13 cellular contexts compared by ENCODE assay signal in the genomic region with DNA sequence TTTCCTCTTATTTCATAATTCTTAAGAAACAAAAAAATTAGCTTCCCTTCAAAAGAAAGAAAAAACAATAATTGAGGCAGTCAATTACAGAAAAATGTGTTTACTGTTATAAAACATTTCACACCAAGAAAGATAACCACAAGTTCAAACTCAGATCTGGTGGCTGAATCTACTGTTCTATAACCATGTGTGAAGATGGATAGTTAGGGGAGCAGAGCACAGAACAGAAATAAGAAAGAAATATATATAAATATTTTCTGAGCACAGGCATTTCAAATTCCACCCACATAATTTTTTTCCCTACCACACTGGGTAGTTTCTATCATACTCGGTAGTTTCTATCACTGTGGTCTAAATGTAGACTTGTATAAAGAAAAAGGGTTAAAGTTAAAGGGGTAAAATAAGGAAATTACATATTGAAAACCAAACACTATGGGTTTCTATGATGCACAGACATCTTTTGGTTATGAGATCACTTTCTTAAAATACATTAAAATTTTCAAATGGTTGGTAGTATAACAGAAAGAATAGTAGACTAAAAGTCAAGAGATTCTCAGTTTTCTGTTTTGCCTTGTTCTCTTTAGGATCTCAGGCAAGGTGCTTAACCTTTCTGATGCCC. TPM values are rescaled to one million over a fixed set of nuclear protein-coding genes. Genes with fewer than 3 reads are reported as not detected.
A peak's percentile ranks its signal among the peaks of the same experiment; 100 is the strongest.
DNase-seq lines count a peak whose midpoint lies in the region; ATAC-seq lines count a peak whose summit lies in the region.
"Had no signal": no experiment of that assay in that cellular context is flagged by ENCODE, and none has a peak within 500 bp of the region (broad histone marks: within the 10 kb centered on the region; RNA-seq: fewer than 3 reads in every experiment).

No MANE protein-coding gene starts in this region.

- H3K36me3 Mint-ChIP-seq in CD8-positive, alpha-beta memory T cell = peaks cover 0 to 4% (median 1%) of the 10 kb centered on the region in 3 donors
- H3K36me3 Mint-ChIP-seq in activated naive CD8-positive, alpha-beta T cell treated with anti-CD3 and anti-CD28 coated beads for 36 hours = peaks cover 46% of the 10 kb centered on the region

- H3K27ac ChIP-seq in CD8-positive, alpha-beta memory T cell (ENCODE audit: low read depth, low read length) = no peak overlapping the region
- H3K27ac ChIP-seq: brain microvascular endothelial cell, tibial nerve had no signal

- no peaks in the 10 kb centered on the region for H3K36me3 ChIP-seq in CD8-positive, alpha-beta memory T cell (ENCODE audit: insufficient read depth, low read length)
- H3K36me3 ChIP-seq: brain microvascular endothelial cell, tibial nerve had no signal

- H3K9me3 Mint-ChIP-seq in CD8-positive, alpha-beta memory T cell = no peaks in the 10 kb centered on the region
- peaks cover 6% of the 10 kb centered on the region for H3K9me3 Mint-ChIP-seq in activated naive CD8-positive, alpha-beta T cell treated with anti-CD3 and anti-CD28 coated beads for 36 hours

- H3K27ac Mint-ChIP-seq in CD8-positive, alpha-beta memory T cell = peak overlapping the region in 6 of 8 donors; percentile 35 to 83 (median 66)
- peak overlapping the region; percentile 85 for H3K27ac Mint-ChIP-seq in activated naive CD8-positive, alpha-beta T cell treated with anti-CD3 and anti-CD28 coated beads for 36 hours
- H3K27ac Mint-ChIP-seq: T-helper 17 cell had no signal

- ATAC-seq in GM18870 (IDR thresholded peaks at IDR 0.05; ENCODE audit: unreplicated experiment) (peak; percentile 51), HG02973 (IDR thresholded peaks at IDR 0.05; ENCODE audit: unreplicated experiment) (peak; percentile 64), GM18861 (IDR thresholded peaks at IDR 0.05; ENCODE audit: unreplicated experiment) (no peak)
- ATAC-seq: right cardiac atrium, T-helper 17 cell had no signal

- peaks cover 47 to 57% (median 48%) of the 10 kb centered on the region in 3 donors for H3K4me1 Mint-ChIP-seq in CD8-positive, alpha-beta memory T cell
- peaks cover 51% of the 10 kb centered on the region for H3K4me1 Mint-ChIP-seq in activated naive CD8-positive, alpha-beta T cell treated with anti-CD3 and anti-CD28 coated beads for 36 hours

- H3K27me3 Mint-ChIP-seq in CD8-positive, alpha-beta memory T cell = no peaks in the 10 kb centered on the region
- no peaks in the 10 kb centered on the region for H3K27me3 Mint-ChIP-seq in activated naive CD8-positive, alpha-beta T cell treated with anti-CD3 and anti-CD28 coated beads for 36 hours
- H3K27me3 Mint-ChIP-seq: T-helper 17 cell had no signal

- POLR2A ChIA-PET in CD8-positive, alpha-beta memory T cell (lab: Charles Lee) = no interaction called here

- peaks cover 43% of the 10 kb centered on the region for H3K4me1 ChIP-seq in CD8-positive, alpha-beta memory T cell (ENCODE audit: insufficient read depth, low read length)

- no peaks in the 10 kb centered on the region for H3K9me3 ChIP-seq in CD8-positive, alpha-beta memory T cell (ENCODE audit: low read length)
- H3K9me3 ChIP-seq: tibial nerve had no signal

- CTCF ChIA-PET in CD8-positive, alpha-beta memory T cell (lab: Charles Lee) = interaction anchor here (1.0 to 1.4 kb wide), 2 partner anchors 32 to 116 kb away, joined by 3 to 7 read pairs; no protein-coding TSS in a partner anchor

- no peak overlapping the region for H3K4me3 ChIP-seq in CD8-positive, alpha-beta memory T cell (ENCODE audit: low read length)
- H3K4me3 ChIP-seq: tibial nerve had no signal

- no peaks in the 10 kb centered on the region for H3K27me3 ChIP-seq in CD8-positive, alpha-beta memory T cell (ENCODE audit: insufficient read depth, low read length, poor library complexity, severe bottlenecking)
- H3K27me3 ChIP-seq: brain microvascular endothelial cell, tibial nerve had no signal

- DNase-seq in CD8-positive, alpha-beta memory T cell = no peak
- DNase-seq in activated naive CD8-positive, alpha-beta T cell treated with anti-CD3 and anti-CD28 coated beads for 36 hours = no peak
- DNase-seq in OCI-M1 (lab: John Stamatoyannopoulos, UW) (no peak), dermis blood vessel endothelial cell (no peak)
- DNase-seq in central memory CD4-positive, alpha-beta T cell = no peak
- DNase-seq: brain microvascular endothelial cell, NCI-H2081, right cardiac atrium, T-helper 17 cell had no signal

- H3K4me3 Mint-ChIP-seq in CD8-positive, alpha-beta memory T cell = peak overlapping the region; percentile 18 to 75 (median 52)
- H3K4me3 Mint-ChIP-seq in activated naive CD8-positive, alpha-beta T cell treated with anti-CD3 and anti-CD28 coated beads for 36 hours = peak overlapping the region; percentile 29
- H3K4me3 Mint-ChIP-seq: T-helper 17 cell had no signal

RNA-seq across cellular contexts. Expression of a gene that starts 10.8 kb away (rescaled TPM):
- 10 to 100 TPM; 76.9 to 79.9 TPM for total RNA-seq in CD8-positive, alpha-beta memory T cell
- 24.1 TPM for polyA plus RNA-seq in CD8-positive, alpha-beta memory T cell
- 10 to 100 TPM; 63.8 to 76.2 TPM for total RNA-seq in activated naive CD8-positive, alpha-beta T cell treated with anti-CD3 and anti-CD28 coated beads for 36 hours
- 16.1 and 17.4 TPM in 2 replicates for total RNA-seq in dermis blood vessel endothelial cell
